23 cellular contexts compared by ENCODE assay signal in genomic region chr7:81519886-81520285, GRCh38.
"Had no signal": no experiment of that assay in that cellular context is flagged by ENCODE, and none has a peak within 500 bp of the region (broad histone marks: within the 10 kb centered on the region; RNA-seq: fewer than 3 reads in every experiment).

No MANE protein-coding gene starts in this region.

- H3K27me3 ChIP-seq: esophagus squamous epithelium, gastrocnemius medialis, heart left ventricle, hepatocyte, right atrium auricular region, spleen, testis, tibial nerve, upper lobe of left lung had no signal

- H3K79me2 ChIP-seq: hepatocyte had no signal

- H3K4me1 ChIP-seq: esophagus squamous epithelium, gastrocnemius medialis, heart left ventricle, prostate gland, right atrium auricular region, spleen, testis, tibial nerve, upper lobe of left lung had no signal

- H3K36me3 ChIP-seq: esophagus squamous epithelium, gastrocnemius medialis, heart left ventricle, prostate gland, right atrium auricular region, spleen, tibial nerve, upper lobe of left lung had no signal

- H3K27ac ChIP-seq: esophagus squamous epithelium, gastrocnemius medialis, heart left ventricle, hepatocyte, prostate gland, right atrium auricular region, spleen, testis, tibial nerve, upper lobe of left lung had no signal

- H2AFZ ChIP-seq: hepatocyte had no signal

- H3K4me2 ChIP-seq: hepatocyte had no signal

- H3K4me3 ChIP-seq: esophagus squamous epithelium, gastrocnemius medialis, heart left ventricle, hepatocyte, lung, prostate gland, right atrium auricular region, spleen, testis, tibial nerve, upper lobe of left lung had no signal

- DNase-seq: cortex of kidney; effector memory CD8-positive, alpha-beta T cell; erythroblast; esophagus squamous epithelium; gastrocnemius medialis; heart left ventricle; kidney; naive B cell; spleen; stimulated activated CD4-positive, alpha-beta T cell treated with anti-CD3 and anti-CD28 coated beads, Interleukin-4, amount 100 ng/mL, for 4 hours; stimulated activated naive CD8-positive, alpha-beta T cell treated with anti-CD3 and anti-CD28 coated beads, Interleukin-15, Interleukin-2, amounts not matched to agents 100 U/mL and 50 U/mL, for 24 hours; substantia nigra; testis; upper lobe of left lung had no signal

- ATAC-seq: effector memory CD8-positive, alpha-beta T cell; gastrocnemius medialis; heart left ventricle; left lobe of liver; natural killer cell treated with Interleukin-12 subunit alpha and Interleukin-12 subunit beta and Interleukin-15 and Interleukin-18, amount 100 ng/mL, for 72 hours; sciatic nerve; stimulated activated memory B cell treated with anti-CD40 and anti-IgM and Interleukin-4, amounts not matched to agents 10 μg/mL and 1 μg/mL and 100 μg/mL, for 72 hours; stimulated activated naive CD8-positive, alpha-beta T cell treated with anti-CD3 and anti-CD28 coated beads, Interleukin-15, Interleukin-2, amounts not matched to agents 100 U/mL and 50 U/mL, for 24 hours had no signal

- H3K9me3 ChIP-seq: esophagus squamous epithelium, gastrocnemius medialis, heart left ventricle, prostate gland, right atrium auricular region, spleen, testis, tibial nerve, upper lobe of left lung had no signal
